In genomic region chr6:36594816-36595167, GRCh38 we compare ENCODE assay signal across 1 cellular context.
TF ChIP-seq lines count a peak whose summit lies in the region.

No MANE protein-coding gene starts in this region.

TF ChIP-seq in H1, 55 proteins besides CTCF, POLR2A, EP300 and RAD21:
- no peak for TF ChIP-seq KDM1A (IDR thresholded peaks at IDR 0.05; ENCODE audit: borderline replicate concordance, low read length)
- peak; percentile 14 for TF ChIP-seq TAF7 (optimal IDR thresholded peaks at IDR 0.05; ENCODE audit: borderline replicate concordance, low read depth, low read length)
- no peak for TF ChIP-seq EGR1 (IDR thresholded peaks at IDR 0.05; ENCODE audit: borderline replicate concordance, low read depth, low read length)
- TF ChIP-seq POLR2AphosphoS5 (IDR thresholded peaks at IDR 0.05; ENCODE audit: low read depth, low read length): 0 out of 2 replicates have a peak, but pooled peaks have one; percentile 65
